ENCODE assay signal across 13 cellular contexts in genomic region chr3:37320276-37320675, GRCh38.
DNase-seq lines count a peak whose midpoint lies in the region; ATAC-seq and FAIRE-seq lines count a peak whose summit lies in the region.
"Had no signal": no experiment of that assay in that cellular context is flagged by ENCODE, and none has a peak within 500 bp of the region (broad histone marks: within the 10 kb centered on the region; RNA-seq: fewer than 3 reads in every experiment).

No MANE protein-coding gene starts in this region.

- H3K27ac ChIP-seq in small intestine (ENCODE audit: low read depth in 1 of 2, low read length in 1 of 2), result no peak overlapping the region

- H3K4me1 Mint-ChIP-seq in activated naive CD4-positive, alpha-beta T cell treated with anti-CD3 and anti-CD28 coated beads for 36 hours (ENCODE audit: low read depth), result peaks cover 24% of the 10 kb centered on the region
- peaks cover 3% of the 10 kb centered on the region for H3K4me1 Mint-ChIP-seq in activated naive CD4-positive, alpha-beta T cell treated with anti-CD3 and anti-CD28 coated beads, Interleukin-2, amount 10 ng/mL, durations not matched to agents 7 days and 5 days
- peaks cover 40% of the 10 kb centered on the region for H3K4me1 Mint-ChIP-seq in stimulated activated effector memory CD8-positive, alpha-beta T cell treated with anti-CD3 and anti-CD28 coated beads, Interleukin-12 subunit alpha, Interleukin-12 subunit beta, amount 100 ng/mL, for 72 hours

- CTCF ChIA-PET in activated naive CD4-positive, alpha-beta T cell treated with anti-CD3 and anti-CD28 coated beads for 36 hours (lab: Charles Lee), result interaction anchor here (0.6 to 1.1 kb wide), 2 partner anchors 12 to 32 kb away, joined by 5 to 7 read pairs; no protein-coding TSS in a partner anchor
- CTCF ChIA-PET in activated naive CD4-positive, alpha-beta T cell treated with anti-CD3 and anti-CD28 coated beads, Interleukin-2, amount 10 ng/mL, durations not matched to agents 7 days and 5 days (lab: Charles Lee), result no interaction called here

- WGBS in small intestine, 3 donors, result 77 to 91% (median 81%) methylated on average over 4 of the region's 4 CpGs

- H3K27me3 Mint-ChIP-seq in activated naive CD4-positive, alpha-beta T cell treated with anti-CD3 and anti-CD28 coated beads for 36 hours (ENCODE audit: low read depth), result no peaks in the 10 kb centered on the region
- no peaks in the 10 kb centered on the region for H3K27me3 Mint-ChIP-seq in activated naive CD4-positive, alpha-beta T cell treated with anti-CD3 and anti-CD28 coated beads, Interleukin-2, amount 10 ng/mL, durations not matched to agents 7 days and 5 days

- peak; percentile 81 for ATAC-seq in GM18868 (IDR thresholded peaks at IDR 0.05; ENCODE audit: unreplicated experiment)
- ATAC-seq in HG03439 (IDR thresholded peaks at IDR 0.05; ENCODE audit: unreplicated experiment), result peak; percentile 79
- ATAC-seq in stimulated activated effector memory CD8-positive, alpha-beta T cell treated with anti-CD3 and anti-CD28 coated beads, Interleukin-12 subunit alpha, Interleukin-12 subunit beta, amount 100 ng/mL, for 72 hours, result peak; percentile 98
- ATAC-seq in HG02852 (IDR thresholded peaks at IDR 0.05; ENCODE audit: unreplicated experiment), result no peak
- ATAC-seq: HepG2 had no signal

- FAIRE-seq in small intestine (lab: Jason Lieb, UNC), result no peak
- FAIRE-seq in HTR-8/SVneo (lab: Jason Lieb, UNC), result no peak
- FAIRE-seq: endothelial cell of umbilical vein, HepG2 had no signal

- no peaks in the 10 kb centered on the region for H3K9me3 ChIP-seq in small intestine (ENCODE audit: control insufficient read depth, low read depth)
- H3K9me3 ChIP-seq: sigmoid colon had no signal

- no peak overlapping the region for H3K27ac Mint-ChIP-seq in activated naive CD4-positive, alpha-beta T cell treated with anti-CD3 and anti-CD28 coated beads for 36 hours
- no peak overlapping the region for H3K27ac Mint-ChIP-seq in activated naive CD4-positive, alpha-beta T cell treated with anti-CD3 and anti-CD28 coated beads, Interleukin-2, amount 10 ng/mL, durations not matched to agents 7 days and 5 days
- H3K27ac Mint-ChIP-seq in stimulated activated effector memory CD8-positive, alpha-beta T cell treated with anti-CD3 and anti-CD28 coated beads, Interleukin-12 subunit alpha, Interleukin-12 subunit beta, amount 100 ng/mL, for 72 hours, result peak overlapping the region; percentile 79

- peaks cover 10 to 30% of the 10 kb centered on the region in 2 donors for H3K36me3 ChIP-seq in small intestine (ENCODE audit: control insufficient read depth in 2 of 2, insufficient read depth in 2 of 2, low read length in 2 of 2)

- no peaks in the 10 kb centered on the region for H3K4me1 ChIP-seq in small intestine (ENCODE audit: control insufficient read depth in 2 of 2, insufficient read depth in 1 of 2, low read depth in 1 of 2, low read length in 1 of 2)

- DNase-seq in activated naive CD4-positive, alpha-beta T cell treated with anti-CD3 and anti-CD28 coated beads for 36 hours, result peak; percentile 21
- DNase-seq in activated naive CD4-positive, alpha-beta T cell treated with anti-CD3 and anti-CD28 coated beads, Interleukin-2, amount 10 ng/mL, durations not matched to agents 7 days and 5 days, result no peak
- DNase-seq in stimulated activated effector memory CD8-positive, alpha-beta T cell treated with anti-CD3 and anti-CD28 coated beads, Interleukin-12 subunit alpha, Interleukin-12 subunit beta, amount 100 ng/mL, for 72 hours (ENCODE audit: low spot score in 2 of 2), result peak in 1 of 2 donors; percentile 67
- DNase-seq in small intestine (no peak), HTR-8/SVneo (ENCODE audit: insufficient read length, low spot score) (no peak)
- DNase-seq: MV-4-11, sigmoid colon, substantia nigra had no signal

- no peaks in the 10 kb centered on the region for H3K9me3 Mint-ChIP-seq in activated naive CD4-positive, alpha-beta T cell treated with anti-CD3 and anti-CD28 coated beads for 36 hours
- no peaks in the 10 kb centered on the region for H3K9me3 Mint-ChIP-seq in activated naive CD4-positive, alpha-beta T cell treated with anti-CD3 and anti-CD28 coated beads, Interleukin-2, amount 10 ng/mL, durations not matched to agents 7 days and 5 days
- H3K9me3 Mint-ChIP-seq in stimulated activated effector memory CD8-positive, alpha-beta T cell treated with anti-CD3 and anti-CD28 coated beads, Interleukin-12 subunit alpha, Interleukin-12 subunit beta, amount 100 ng/mL, for 72 hours, result no peaks in the 10 kb centered on the region

- intact Hi-C loops in activated naive CD4-positive, alpha-beta T cell treated with anti-CD3 and anti-CD28 coated beads for 36 hours (cut with micrococcal nuclease), result no loop called here

- no peak overlapping the region for H3K4me3 ChIP-seq in small intestine (ENCODE audit: low read depth in 1 of 2, low read length in 2 of 2)
- H3K4me3 ChIP-seq: sigmoid colon had no signal

- H3K36me3 Mint-ChIP-seq in activated naive CD4-positive, alpha-beta T cell treated with anti-CD3 and anti-CD28 coated beads for 36 hours (ENCODE audit: low read depth), result peaks cover 49% of the 10 kb centered on the region
- peaks cover 56% of the 10 kb centered on the region for H3K36me3 Mint-ChIP-seq in activated naive CD4-positive, alpha-beta T cell treated with anti-CD3 and anti-CD28 coated beads, Interleukin-2, amount 10 ng/mL, durations not matched to agents 7 days and 5 days
- H3K36me3 Mint-ChIP-seq in stimulated activated effector memory CD8-positive, alpha-beta T cell treated with anti-CD3 and anti-CD28 coated beads, Interleukin-12 subunit alpha, Interleukin-12 subunit beta, amount 100 ng/mL, for 72 hours, result peaks cover 100% of the 10 kb centered on the region

- H3K27me3 ChIP-seq in small intestine (ENCODE audit: control insufficient read depth in 2 of 2, insufficient read depth in 2 of 2, low read length in 2 of 2), result no peaks in the 10 kb centered on the region
- H3K27me3 ChIP-seq: sigmoid colon had no signal

- no peak overlapping the region for H3K4me3 Mint-ChIP-seq in activated naive CD4-positive, alpha-beta T cell treated with anti-CD3 and anti-CD28 coated beads for 36 hours
- no peak overlapping the region for H3K4me3 Mint-ChIP-seq in activated naive CD4-positive, alpha-beta T cell treated with anti-CD3 and anti-CD28 coated beads, Interleukin-2, amount 10 ng/mL, durations not matched to agents 7 days and 5 days
- H3K4me3 Mint-ChIP-seq in stimulated activated effector memory CD8-positive, alpha-beta T cell treated with anti-CD3 and anti-CD28 coated beads, Interleukin-12 subunit alpha, Interleukin-12 subunit beta, amount 100 ng/mL, for 72 hours, result peak overlapping the region; percentile 43
